In the genomic region with DNA sequence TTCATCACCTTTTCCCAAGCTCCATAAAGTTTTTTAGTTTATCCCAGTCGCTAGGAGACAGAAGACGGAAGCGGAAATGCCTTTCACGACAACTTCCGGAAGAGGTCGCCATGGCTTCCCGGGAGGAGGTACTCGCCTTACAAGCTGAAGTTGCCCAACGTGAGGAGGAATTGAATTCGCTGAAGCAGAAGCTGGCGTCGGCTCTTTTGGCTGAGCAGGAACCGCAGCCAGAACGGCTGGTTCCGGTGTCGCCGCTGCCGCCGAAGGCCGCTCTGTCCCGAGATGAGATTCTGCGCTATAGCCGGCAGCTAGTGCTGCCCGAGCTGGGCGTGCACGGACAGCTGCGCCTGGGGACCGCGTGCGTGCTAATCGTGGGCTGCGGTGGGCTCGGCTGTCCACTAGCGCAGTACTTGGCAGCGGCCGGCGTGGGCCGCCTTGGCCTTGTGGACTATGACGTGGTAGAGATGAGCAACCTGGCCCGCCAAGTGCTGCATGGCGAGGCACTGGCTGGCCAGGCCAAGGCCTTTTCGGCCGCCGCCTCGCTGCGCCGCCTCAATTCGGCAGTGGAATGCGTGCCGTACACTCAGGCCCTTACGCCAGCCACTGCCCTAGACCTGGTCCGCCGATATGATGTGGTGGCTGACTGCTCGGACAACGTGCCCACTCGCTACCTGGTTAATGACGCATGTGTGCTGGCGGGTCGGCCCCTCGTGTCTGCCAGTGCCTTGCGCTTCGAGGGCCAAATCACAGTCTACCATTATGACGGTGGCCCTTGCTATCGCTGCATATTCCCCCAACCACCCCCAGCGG, we compare ENCODE assay signal across 8 cellular contexts. TPM values are rescaled to one million over a fixed set of nuclear protein-coding genes. Genes with fewer than 3 reads are reported as not detected.
DNase-seq lines count a peak whose midpoint lies in the region; ATAC-seq and TF ChIP-seq lines count a peak whose summit lies in the region.

A gene with protein sequence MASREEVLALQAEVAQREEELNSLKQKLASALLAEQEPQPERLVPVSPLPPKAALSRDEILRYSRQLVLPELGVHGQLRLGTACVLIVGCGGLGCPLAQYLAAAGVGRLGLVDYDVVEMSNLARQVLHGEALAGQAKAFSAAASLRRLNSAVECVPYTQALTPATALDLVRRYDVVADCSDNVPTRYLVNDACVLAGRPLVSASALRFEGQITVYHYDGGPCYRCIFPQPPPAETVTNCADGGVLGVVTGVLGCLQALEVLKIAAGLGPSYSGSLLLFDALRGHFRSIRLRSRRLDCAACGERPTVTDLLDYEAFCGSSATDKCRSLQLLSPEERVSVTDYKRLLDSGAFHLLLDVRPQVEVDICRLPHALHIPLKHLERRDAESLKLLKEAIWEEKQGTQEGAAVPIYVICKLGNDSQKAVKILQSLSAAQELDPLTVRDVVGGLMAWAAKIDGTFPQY (plus strand): TSS at position 86 of the 810 bp plus-strand sequence. CDS start 25 bp downstream, at position 111.

- peak within 1 kb of the TSS; percentile 88 to 94 for H3K9ac ChIP-seq in colonic mucosa (ENCODE audit: low read depth in 2 of 2, low read length in 2 of 2)

- no peaks in the 10 kb centered on the region for H3K27me3 ChIP-seq in colonic mucosa

- peak within 1 kb of the TSS; percentile 96 for H3K27ac Mint-ChIP-seq in activated CD4-positive, alpha-beta T cell treated with anti-CD3 and anti-CD28 coated beads, Interleukin-2, amount 10 ng/mL, durations not matched to agents 7 days and 5 days

- peak within 1 kb of the TSS; percentile 87 for H3K4me3 Mint-ChIP-seq in activated CD4-positive, alpha-beta T cell treated with anti-CD3 and anti-CD28 coated beads, Interleukin-2, amount 10 ng/mL, durations not matched to agents 7 days and 5 days

- H3K4me1 ChIP-seq in colonic mucosa = peaks cover 15% of the 10 kb centered on the region

- peak within 1 kb of the TSS; percentile 97 for H3K4me3 ChIP-seq in colonic mucosa

- H3K4me1 Mint-ChIP-seq in activated CD4-positive, alpha-beta T cell treated with anti-CD3 and anti-CD28 coated beads, Interleukin-2, amount 10 ng/mL, durations not matched to agents 7 days and 5 days = peaks cover 48% of the 10 kb centered on the region

- POLR2A ChIA-PET in activated CD4-positive, alpha-beta T cell treated with anti-CD3 and anti-CD28 coated beads, Interleukin-2, amount 10 ng/mL, durations not matched to agents 7 days and 5 days (lab: Charles Lee) = interaction anchor here (1.4 kb wide), 1 partner anchor 168 kb away, joined by 5 read pairs; no protein-coding TSS in a partner anchor

- H3K27ac ChIP-seq in colonic mucosa = peak within 1 kb of the TSS; percentile 63

- TF ChIP-seq CTCF in colonic mucosa (IDR thresholded peaks at IDR 0.05) = no peak

- no peaks in the 10 kb centered on the region for H3K9me3 ChIP-seq in colonic mucosa

- ATAC-seq in HG02798 (IDR thresholded peaks at IDR 0.05; ENCODE audit: poor library complexity, unreplicated experiment) (peak; percentile 81), left lobe of liver (peak; percentile 89)

- CTCF ChIA-PET in activated CD4-positive, alpha-beta T cell treated with anti-CD3 and anti-CD28 coated beads, Interleukin-2, amount 10 ng/mL, durations not matched to agents 7 days and 5 days (lab: Charles Lee) = interaction anchor here (0.9 to 2.6 kb wide), 9 partner anchors 16 to 169 kb away, joined by 3 to 25 read pairs (median 5); partner anchors contain the start of genes ADNP and BCAS4

- DNase-seq in NCI-H446 (lab: John Stamatoyannopoulos, UW) = peak; percentile 94 to 95
- DNase-seq in NCI-H446 treated with DMSO at 0.1 percent for 48 hours (lab: John Stamatoyannopoulos, UW) = no peak
- DNase-seq in NCI-H2081 treated with DMSO at 0.1 percent for 48 hours (lab: John Stamatoyannopoulos, UW) = peak; percentile 90
- peak; percentile 91 for DNase-seq in activated CD4-positive, alpha-beta T cell treated with anti-CD3 and anti-CD28 coated beads, Interleukin-2, amount 10 ng/mL, durations not matched to agents 7 days and 5 days
- peak; percentile 88 for DNase-seq in colonic mucosa
- DNase-seq in left lobe of liver (ENCODE audit: low spot score) = peak; percentile 85
- peak; percentile 71 to 76 for DNase-seq in stimulated activated CD4-positive, alpha-beta T cell treated with anti-CD3 and anti-CD28 coated beads, Interleukin-2, amount 100 ng/mL, for 48 hours

- H3K36me3 ChIP-seq in colonic mucosa = peaks cover 2% of the 10 kb centered on the region

- H3K9me3 Mint-ChIP-seq in activated CD4-positive, alpha-beta T cell treated with anti-CD3 and anti-CD28 coated beads, Interleukin-2, amount 10 ng/mL, durations not matched to agents 7 days and 5 days = no peaks in the 10 kb centered on the region

- intact Hi-C loops in colonic mucosa (cut with DNase I) = no loop called here

- H3K36me3 Mint-ChIP-seq in activated CD4-positive, alpha-beta T cell treated with anti-CD3 and anti-CD28 coated beads, Interleukin-2, amount 10 ng/mL, durations not matched to agents 7 days and 5 days (ENCODE audit: low read depth) = peaks cover 7% of the 10 kb centered on the region

- H3K27me3 Mint-ChIP-seq in activated CD4-positive, alpha-beta T cell treated with anti-CD3 and anti-CD28 coated beads, Interleukin-2, amount 10 ng/mL, durations not matched to agents 7 days and 5 days = no peaks in the 10 kb centered on the region

RNA-seq across cellular contexts. Expression of the gene that starts here (rescaled TPM):
- 1 to 10 TPM; 4.2 to 5.1 TPM for total RNA-seq in activated CD4-positive, alpha-beta T cell treated with anti-CD3 and anti-CD28 coated beads, Interleukin-2, amount 10 ng/mL, durations not matched to agents 7 days and 5 days
- total RNA-seq in colonic mucosa (1 to 10 TPM; 4.6 to 5.1 TPM), left lobe of liver (2.6 TPM)
